In genomic region chr2:149413487-149413886, GRCh38 we compare ENCODE assay signal across 30 cellular contexts.
DNase-seq lines count a peak whose midpoint lies in the region; ATAC-seq, FAIRE-seq and TF ChIP-seq lines count a peak whose summit lies in the region.
"Had no signal": no experiment of that assay in that cellular context is flagged by ENCODE, and none has a peak within 500 bp of the region (broad histone marks: within the 10 kb centered on the region; RNA-seq: fewer than 3 reads in every experiment).

No MANE protein-coding gene starts in this region.

- no peak for FAIRE-seq in HepG2 (lab: Jason Lieb, UNC)
- FAIRE-seq: A549, D721Med had no signal

- TF ChIP-seq RAD21 in HepG2 (CRISPR knock-in tag; IDR thresholded peaks at IDR 0.05), result no peak

- H3K4me1 ChIP-seq in right lobe of liver (peaks cover 0 to 8% (median 0%) of the 10 kb centered on the region in 4 donors), HepG2 (ENCODE audit: insufficient read depth, low read length) (no peaks in the 10 kb centered on the region)
- H3K4me1 ChIP-seq: A549, BE2C, BLaER1 had no signal

- TF ChIP-seq POLR2A in right lobe of liver (IDR thresholded peaks at IDR 0.05) (no peak), HepG2 (IDR thresholded peaks at IDR 0.05; ENCODE audit: insufficient read depth in 1 of 2, low read depth in 2 of 2, low read length in 2 of 2) (no peak)

- no peaks in the 10 kb centered on the region for H3K9me3 ChIP-seq in right lobe of liver
- H3K9me3 ChIP-seq in HepG2 (ENCODE audit: low read length), result no peaks in the 10 kb centered on the region
- H3K9me3 ChIP-seq: A549, BE2C, BLaER1, Caco-2 had no signal

- in situ Hi-C loops in HepG2 (cut with HindIII; ENCODE audit: extremely low pct_ligation_motif_present, low pct_unique_long_range_greater_than_20kb), result no loop called here

- no peak overlapping the region for H2AFZ ChIP-seq in HepG2 (ENCODE audit: low read length)

- H3K36me3 ChIP-seq in right lobe of liver, result no peaks in the 10 kb centered on the region
- H3K36me3 ChIP-seq in HepG2 (replicated peaks in 1 of 2; ENCODE audit: control insufficient read depth in 1 of 2, insufficient read depth in 2 of 2, low read length in 2 of 2), result no peaks in the 10 kb centered on the region
- H3K36me3 ChIP-seq: BE2C; BLaER1; BLaER1 treated with 17β-estradiol and CSF1 and Interleukin-3, amounts not matched to agents 10 nM and 100 nM had no signal

- CTCF ChIA-PET in HepG2 (lab: Yijun Ruan, JAX; ENCODE audit: low intra/inter-chr PET ratio, low total read pairs), result no interaction called here

- no TSS peak for BruUV-seq in HepG2 (replicated peaks; lab: Mats Ljungman, UMichigan)

- no peak overlapping the region for H3K4me2 ChIP-seq in HepG2 (ENCODE audit: low read depth, low read length)
- H3K4me2 ChIP-seq: A549; BLaER1; BLaER1 treated with 17β-estradiol and CSF1 and Interleukin-3, amounts not matched to agents 10 nM and 100 nM had no signal

- no peaks in the 10 kb centered on the region for H3K79me2 ChIP-seq in HepG2 (ENCODE audit: insufficient read depth, low read length)

- no peaks in the 10 kb centered on the region for H4K20me1 ChIP-seq in HepG2 (ENCODE audit: insufficient read depth, low read length)
- H4K20me1 ChIP-seq: BLaER1; BLaER1 treated with 17β-estradiol and CSF1 and Interleukin-3, amounts not matched to agents 10 nM and 100 nM had no signal

- TF ChIP-seq EP300 in HepG2 (IDR thresholded peaks at IDR 0.05; ENCODE audit: low read depth in 2 of 2, low read length in 2 of 2), result no peak
- TF ChIP-seq EP300 in HepG2 (CRISPR knock-in tag; IDR thresholded peaks at IDR 0.05; ENCODE audit: borderline replicate concordance), result no peak

- TF ChIP-seq CTCF in right lobe of liver (IDR thresholded peaks at IDR 0.05), result no peak
- no peak for TF ChIP-seq CTCF in HepG2 (CRISPR knock-in tag; IDR thresholded peaks at IDR 0.05)

- DNase-seq in right lobe of liver (no peak), HepG2 (ENCODE audit: low spot score) (no peak), left lobe of liver (ENCODE audit: low spot score) (no peak), T-helper 2 cell (no peak)
- DNase-seq: 8988T; ACHN; AML-193; BE2C; C1 segment of cervical spinal cord; Caco-2; Calu3; CD4-positive, alpha-beta memory T cell; CD4-positive, alpha-beta T cell; CD4-positive, CD25-positive, alpha-beta regulatory T cell; CD8-positive, alpha-beta memory T cell; CD8-positive, alpha-beta T cell; COR-L47; DMS 273 treated with DMSO at 0.1 percent for 48 hours; DMS153; DMS53; DMS79; DMS79 treated with DMSO at 0.1 percent for 48 hours; DND-41; EL had no signal

- H3K9ac ChIP-seq in HepG2 (ENCODE audit: insufficient read depth, low read depth, low read length), result no peak overlapping the region
- H3K9ac ChIP-seq: BLaER1; BLaER1 treated with 17β-estradiol and CSF1 and Interleukin-3, amounts not matched to agents 10 nM and 100 nM had no signal

- ATAC-seq in right lobe of liver (peak in 3 of 4 donors; percentile 51 to 56 (median 53)), HepG2 (no peak), left lobe of liver (peak; percentile 58)
- ATAC-seq: A549; CD8-positive, alpha-beta T cell had no signal

- 77% methylated on average over 2 of the region's 2 CpGs for WGBS in right lobe of liver (ENCODE audit: insufficient coverage, low coverage, low lambda C conversion rate, missing lambda C conversion rate)
- WGBS in HepG2 (ENCODE audit: low lambda C conversion rate), result 32% methylated on average over 2 of the region's 2 CpGs

- intact Hi-C loops in right lobe of liver (cut with DNase I) (no loop called here), HepG2 (cut with micrococcal nuclease; ENCODE audit: unreplicated experiment) (no loop called here)

- H3K4me3 ChIP-seq in right lobe of liver (no peak overlapping the region), HepG2 (replicated peaks in 1 of 3; ENCODE audit: insufficient read depth in 1 of 3, low read depth in 2 of 3, low read length in 3 of 3) (no peak overlapping the region)
- H3K4me3 ChIP-seq: A549; BLaER1; BLaER1 treated with 17β-estradiol and CSF1 and Interleukin-3, amounts not matched to agents 10 nM and 100 nM had no signal

- H3K27me3 ChIP-seq in right lobe of liver (no peaks in the 10 kb centered on the region), HepG2 (ENCODE audit: control insufficient read depth in 1 of 2, insufficient read depth in 2 of 2, low read length in 2 of 2) (no peaks in the 10 kb centered on the region)
- H3K27me3 ChIP-seq: BE2C; BLaER1; BLaER1 treated with 17β-estradiol and CSF1 and Interleukin-3, amounts not matched to agents 10 nM and 100 nM had no signal

- H3K27ac ChIP-seq in right lobe of liver (no peak overlapping the region), HepG2 (ENCODE audit: extremely low read length, insufficient read depth, low read length) (no peak overlapping the region)
- H3K27ac ChIP-seq: 22Rv1; A549; BLaER1; BLaER1 treated with 17β-estradiol and CSF1 and Interleukin-3, amounts not matched to agents 10 nM and 100 nM; C4-2B had no signal

- POLR2A ChIA-PET in HepG2 (lab: Yijun Ruan, JAX), result no interaction called here

TF ChIP-seq in HepG2, 621 proteins besides CTCF, POLR2A, EP300 and RAD21:
- no peak for TF ChIP-seq MAFF (IDR thresholded peaks at IDR 0.05; ENCODE audit: low read depth, low read length)
- no peak for TF ChIP-seq SOX6 (IDR thresholded peaks at IDR 0.05)
- no peak for TF ChIP-seq SOX6 (CRISPR knock-in tag; IDR thresholded peaks at IDR 0.05)
- no peak for TF ChIP-seq ZNF160 (CRISPR knock-in tag; IDR thresholded peaks at IDR 0.05)
- TF ChIP-seq ZFY (CRISPR knock-in tag; IDR thresholded peaks at IDR 0.05), result no peak
- no peak for TF ChIP-seq MTA3 (CRISPR knock-in tag; IDR thresholded peaks at IDR 0.05)
- no peak for TF ChIP-seq HMGXB3 (CRISPR knock-in tag; IDR thresholded peaks at IDR 0.05; ENCODE audit: borderline replicate concordance)
- no peak for TF ChIP-seq ATAD3A (CRISPR knock-in tag; IDR thresholded peaks at IDR 0.05)
- TF ChIP-seq ZNF552 (CRISPR knock-in tag; IDR thresholded peaks at IDR 0.05; ENCODE audit: borderline replicate concordance), result no peak
- TF ChIP-seq MEIS1 (CRISPR knock-in tag; IDR thresholded peaks at IDR 0.05; ENCODE audit: borderline replicate concordance), result no peak
- TF ChIP-seq SALL2 (CRISPR knock-in tag; IDR thresholded peaks at IDR 0.05), result no peak
- no peak for TF ChIP-seq GATA4 (IDR thresholded peaks at IDR 0.05; ENCODE audit: borderline replicate concordance, low read depth)
- no peak for TF ChIP-seq RARG (CRISPR knock-in tag; IDR thresholded peaks at IDR 0.05; ENCODE audit: low read depth)
- TF ChIP-seq, protein P1, sequence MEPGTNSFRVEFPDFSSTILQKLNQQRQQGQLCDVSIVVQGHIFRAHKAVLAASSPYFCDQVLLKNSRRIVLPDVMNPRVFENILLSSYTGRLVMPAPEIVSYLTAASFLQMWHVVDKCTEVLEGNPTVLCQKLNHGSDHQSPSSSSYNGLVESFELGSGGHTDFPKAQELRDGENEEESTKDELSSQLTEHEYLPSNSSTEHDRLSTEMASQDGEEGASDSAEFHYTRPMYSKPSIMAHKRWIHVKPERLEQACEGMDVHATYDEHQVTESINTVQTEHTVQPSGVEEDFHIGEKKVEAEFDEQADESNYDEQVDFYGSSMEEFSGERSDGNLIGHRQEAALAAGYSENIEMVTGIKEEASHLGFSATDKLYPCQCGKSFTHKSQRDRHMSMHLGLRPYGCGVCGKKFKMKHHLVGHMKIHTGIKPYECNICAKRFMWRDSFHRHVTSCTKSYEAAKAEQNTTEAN (CRISPR knock-in tag; conservative IDR thresholded peaks at IDR 0.05), result no peak
- no peak for TF ChIP-seq MED13 (CRISPR knock-in tag; IDR thresholded peaks at IDR 0.05)
- TF ChIP-seq ONECUT2 (CRISPR knock-in tag; IDR thresholded peaks at IDR 0.05), result no peak
- TF ChIP-seq AKAP8 (CRISPR knock-in tag; IDR thresholded peaks at IDR 0.05), result no peak
